Comparison of ENCODE assay signal across 1 cellular context in genomic region chr14:50631408-50631821, GRCh38.
TF ChIP-seq lines count a peak whose summit lies in the region.

No MANE protein-coding gene starts in this region.

TF ChIP-seq in WTC11, 78 proteins besides CTCF, POLR2A, EP300 and RAD21 (continued from another document):
- TF ChIP-seq AR (CRISPR knock-in tag; IDR thresholded peaks at IDR 0.05) (no peak), ZBTB21 (CRISPR knock-in tag; IDR thresholded peaks at IDR 0.05; ENCODE audit: borderline replicate concordance) (no peak), ZNF416 (CRISPR knock-in tag; IDR thresholded peaks at IDR 0.05) (no peak), MAX (CRISPR knock-in tag; IDR thresholded peaks at IDR 0.05) (no peak), ATF3 (CRISPR knock-in tag; conservative IDR thresholded peaks at IDR 0.05) (no peak), OVOL2 (CRISPR knock-in tag; IDR thresholded peaks at IDR 0.05; ENCODE audit: borderline replicate concordance) (no peak), E2F5 (CRISPR knock-in tag; IDR thresholded peaks at IDR 0.05) (no peak), CBFB (CRISPR knock-in tag; IDR thresholded peaks at IDR 0.05; ENCODE audit: low read depth) (no peak), JAZF1 (CRISPR knock-in tag; IDR thresholded peaks at IDR 0.05) (no peak)
